1 cellular context compared by ENCODE assay signal in genomic region chr14:24252289-24253124, GRCh38.
TF ChIP-seq lines count a peak whose summit lies in the region.

No MANE protein-coding gene starts in this region.

TF ChIP-seq in HepG2, 621 proteins besides CTCF, POLR2A, EP300 and RAD21 (continued from another document and continues in another):
- TF ChIP-seq ZNF407 (CRISPR knock-in tag; IDR thresholded peaks at IDR 0.05; ENCODE audit: not compliant biosample characterization) = peak; percentile 31
- TF ChIP-seq ZNF232 (CRISPR knock-in tag; IDR thresholded peaks at IDR 0.05; ENCODE audit: borderline replicate concordance) = no peak; the same call in 1 of the 2 replicates
- TF ChIP-seq ZNF224 (CRISPR knock-in tag; IDR thresholded peaks at IDR 0.05) = no peak
- TF ChIP-seq KMT2B (CRISPR knock-in tag; IDR thresholded peaks at IDR 0.05) = no peak
- TF ChIP-seq ZNF281 (CRISPR knock-in tag; IDR thresholded peaks at IDR 0.05; ENCODE audit: borderline replicate concordance) = peak; percentile 36; the same call in 1 of the 2 replicates
- TF ChIP-seq HMGXB4 (CRISPR knock-in tag; IDR thresholded peaks at IDR 0.05; ENCODE audit: borderline replicate concordance in 1 of 2, low read depth in 1 of 2) = no peak; a peak in 1 of 4 replicates
- TF ChIP-seq NFKBIZ (CRISPR knock-in tag; IDR thresholded peaks at IDR 0.05) = peak; percentile 72; the same call in 1 of the 2 replicates
- no peak; the same call in 1 of the 2 replicates for TF ChIP-seq KAT7 (CRISPR knock-in tag; IDR thresholded peaks at IDR 0.05; ENCODE audit: borderline replicate concordance)
- peak; percentile 50; the same call in 1 of the 2 replicates for TF ChIP-seq EEA1 (CRISPR knock-in tag; IDR thresholded peaks at IDR 0.05; ENCODE audit: borderline replicate concordance)
- 0 out of 2 replicates have a peak, but pooled peaks have one; percentile 22 for TF ChIP-seq CHD4 (IDR thresholded peaks at IDR 0.05; ENCODE audit: borderline replicate concordance, low read length)
- no peak for TF ChIP-seq KDM5A (IDR thresholded peaks at IDR 0.05; ENCODE audit: borderline replicate concordance, low read length)
- no peak for TF ChIP-seq KDM1A (CRISPR knock-in tag; IDR thresholded peaks at IDR 0.05)
- TF ChIP-seq SRY (CRISPR knock-in tag; IDR thresholded peaks at IDR 0.05) = no peak
- peak; percentile 96; the same call in 1 of the 2 replicates for TF ChIP-seq ZNF839 (CRISPR knock-in tag; IDR thresholded peaks at IDR 0.05; ENCODE audit: borderline replicate concordance)
- no peak for TF ChIP-seq SMARCC2 (IDR thresholded peaks at IDR 0.05)
- no peak for TF ChIP-seq HNRNPUL1 (IDR thresholded peaks at IDR 0.05; ENCODE audit: low read depth, low read length)
- TF ChIP-seq ZNF225 (CRISPR knock-in tag; IDR thresholded peaks at IDR 0.05) = peak; percentile 94
- TF ChIP-seq MXD1 (CRISPR knock-in tag; IDR thresholded peaks at IDR 0.05) = no peak
- TF ChIP-seq CREB3 (CRISPR knock-in tag; IDR thresholded peaks at IDR 0.05) = no peak
- no peak for TF ChIP-seq KIAA2018 (CRISPR knock-in tag; IDR thresholded peaks at IDR 0.05; ENCODE audit: borderline replicate concordance)
- no peak for TF ChIP-seq SIN3B (IDR thresholded peaks at IDR 0.05; ENCODE audit: low read length)
- no peak; the same call in none of the 2 replicates for TF ChIP-seq ARID4A (CRISPR knock-in tag; IDR thresholded peaks at IDR 0.05; ENCODE audit: borderline replicate concordance)
- TF ChIP-seq ARNT (IDR thresholded peaks at IDR 0.05) = no peak
- no peak for TF ChIP-seq NPAS2 (CRISPR knock-in tag; IDR thresholded peaks at IDR 0.05; ENCODE audit: borderline replicate concordance)
- TF ChIP-seq TOPORS (CRISPR knock-in tag; IDR thresholded peaks at IDR 0.05) = no peak
